Comparison of ENCODE assay signal across 14 cellular contexts in genomic region chr13:108897955-108898354, GRCh38.
DNase-seq lines count a peak whose midpoint lies in the region; ATAC-seq, FAIRE-seq and TF ChIP-seq lines count a peak whose summit lies in the region.
"Had no signal": no experiment of that assay in that cellular context is flagged by ENCODE, and none has a peak within 500 bp of the region (broad histone marks: within the 10 kb centered on the region; RNA-seq: fewer than 3 reads in every experiment).

No MANE protein-coding gene starts in this region.

- H3K27ac Mint-ChIP-seq in activated naive CD4-positive, alpha-beta T cell treated with anti-CD3 and anti-CD28 coated beads, Interleukin-2, amount 50 U/mL, for 24 hours = peak overlapping the region; percentile 55
- H3K27ac Mint-ChIP-seq: mesothelial cell of epicardium, progenitor cell of endocrine pancreas had no signal

- no peaks in the 10 kb centered on the region for H3K79me2 ChIP-seq in Karpas-422 (ENCODE audit: low read length)

- H3K4me1 Mint-ChIP-seq in activated naive CD4-positive, alpha-beta T cell treated with anti-CD3 and anti-CD28 coated beads, Interleukin-2, amount 50 U/mL, for 24 hours = peaks cover 11% of the 10 kb centered on the region

- H3K9me2 ChIP-seq in Karpas-422 (replicated peaks; ENCODE audit: insufficient read depth, low read length) = no peaks in the 10 kb centered on the region

- no peak for FAIRE-seq in A549 (lab: Jason Lieb, UNC)

- no peak overlapping the region; a peak in 1 of 6 replicates for H3K27ac ChIP-seq in A549
- H3K27ac ChIP-seq in Karpas-422 (ENCODE audit: low read length) = no peak overlapping the region
- H3K27ac ChIP-seq: esophagus squamous epithelium, stomach had no signal

- 62% methylated on average over 8 of the region's 8 CpGs for WGBS in A549 (ENCODE audit: missing lambda C conversion rate)

- peaks cover 6% of the 10 kb centered on the region for H3K27me3 Mint-ChIP-seq in activated naive CD4-positive, alpha-beta T cell treated with anti-CD3 and anti-CD28 coated beads, Interleukin-2, amount 50 U/mL, for 24 hours
- H3K27me3 Mint-ChIP-seq: progenitor cell of endocrine pancreas had no signal

- H3K4me2 ChIP-seq in A549 (0 out of 3 replicates have a peak overlapping the region, but pooled peaks have one; percentile 5), Karpas-422 (ENCODE audit: low read depth, low read length, poor library complexity, severe bottlenecking) (no peak overlapping the region)

- H4K20me1 ChIP-seq in Karpas-422 (ENCODE audit: insufficient read depth, low read depth, low read length) = no peaks in the 10 kb centered on the region

- POLR2A ChIA-PET in A549 (lab: Yijun Ruan, JAX) = no interaction called here

- no peak for TF ChIP-seq EP300 in A549 (IDR thresholded peaks at IDR 0.05)

- peak in 1 of 2 experiments; percentile 44; a peak in 2 of 6 replicates for ATAC-seq in A549
- ATAC-seq in GM18511 (IDR thresholded peaks at IDR 0.05; ENCODE audit: unreplicated experiment) = peak; percentile 60
- no peak for ATAC-seq in HG02970 (IDR thresholded peaks at IDR 0.05; ENCODE audit: low FRiP score, unreplicated experiment)

- CTCF ChIA-PET in A549 (lab: Yijun Ruan, JAX) = interaction anchor here (1.0 to 4.3 kb wide), 8 partner anchors 10 to 575 kb away, joined by 3 to 41 read pairs (median 13); no protein-coding TSS in a partner anchor

- H3K4me3 Mint-ChIP-seq in activated naive CD4-positive, alpha-beta T cell treated with anti-CD3 and anti-CD28 coated beads, Interleukin-2, amount 50 U/mL, for 24 hours = peak overlapping the region; percentile 8
- H3K4me3 Mint-ChIP-seq: mesothelial cell of epicardium had no signal

- H3K36me3 ChIP-seq in Karpas-422 (ENCODE audit: insufficient read depth, low read length) = no peaks in the 10 kb centered on the region
- H3K36me3 ChIP-seq: esophagus squamous epithelium, stomach had no signal

- DNase-seq in A549 (ENCODE audit: low read depth in 1 of 2, low spot score in 1 of 2) (no peak), NCI-H460 (ENCODE audit: extremely low read depth, low read depth) (peak; percentile 34), NCI-H2227 treated with DMSO at 0.1 percent for 48 hours (lab: John Stamatoyannopoulos, UW) (no peak), Karpas-422 (no peak), NCI-H1048 (lab: John Stamatoyannopoulos, UW) (no peak)
- DNase-seq: activated CD8-positive, alpha-beta memory T cell treated with anti-CD3 and anti-CD28 coated beads, Interleukin-2, amount 50 U/mL, for 4 hours; esophagus squamous epithelium; NCI-H510A; stomach had no signal

- TF ChIP-seq CTCF in A549 (IDR thresholded peaks at IDR 0.05) = no peak

- H3K4me1 ChIP-seq in A549 (peaks cover 4% of the 10 kb centered on the region; the same call in 1 of the 3 replicates), Karpas-422 (ENCODE audit: low read length) (no peaks in the 10 kb centered on the region)
- H3K4me1 ChIP-seq: esophagus squamous epithelium had no signal

- H3K36me3 Mint-ChIP-seq in activated naive CD4-positive, alpha-beta T cell treated with anti-CD3 and anti-CD28 coated beads, Interleukin-2, amount 50 U/mL, for 24 hours = no peaks in the 10 kb centered on the region
- H3K36me3 Mint-ChIP-seq: mesothelial cell of epicardium had no signal

- H3K27me3 ChIP-seq in Karpas-422 (ENCODE audit: low read length) = no peaks in the 10 kb centered on the region
- H3K27me3 ChIP-seq: stomach had no signal

- H3K9ac ChIP-seq in Karpas-422 (ENCODE audit: low read length) = no peak overlapping the region

- no peak for TF ChIP-seq RAD21 in A549 (conservative IDR thresholded peaks at IDR 0.05 in 1 of 2, IDR thresholded peaks at IDR 0.05 in 1 of 2)

- no peaks in the 10 kb centered on the region for H3K9me3 Mint-ChIP-seq in activated naive CD4-positive, alpha-beta T cell treated with anti-CD3 and anti-CD28 coated beads, Interleukin-2, amount 50 U/mL, for 24 hours

- H3K4me3 ChIP-seq in A549 (no peak overlapping the region), Karpas-422 (ENCODE audit: low read length) (no peak overlapping the region)
- H3K4me3 ChIP-seq: esophagus squamous epithelium, stomach had no signal

- H2AFZ ChIP-seq in Karpas-422 (ENCODE audit: low read length) = no peak overlapping the region

- H3K9me3 ChIP-seq in A549 (no peaks in the 10 kb centered on the region), Karpas-422 (ENCODE audit: low read length) (no peaks in the 10 kb centered on the region)
- H3K9me3 ChIP-seq: esophagus squamous epithelium, stomach had no signal

- no peak for TF ChIP-seq POLR2A in A549 (IDR thresholded peaks at IDR 0.05; ENCODE audit: low read length)

TF ChIP-seq in A549, 52 proteins besides CTCF, POLR2A, EP300 and RAD21:
- TF ChIP-seq SMC3 (IDR thresholded peaks at IDR 0.05) = no peak
- no peak for TF ChIP-seq HEYL (CRISPR knock-in tag; IDR thresholded peaks at IDR 0.05)
- TF ChIP-seq ZSCAN20 (CRISPR knock-in tag; IDR thresholded peaks at IDR 0.05) = no peak
- no peak for TF ChIP-seq BHLHE40 (IDR thresholded peaks at IDR 0.05; ENCODE audit: low read depth, low read length)
- TF ChIP-seq TFCP2L1 (CRISPR knock-in tag; IDR thresholded peaks at IDR 0.05) = no peak
- no peak for TF ChIP-seq CBX2 (IDR thresholded peaks at IDR 0.05; ENCODE audit: borderline replicate concordance, low read depth)
- no peak for TF ChIP-seq HES2 (IDR thresholded peaks at IDR 0.05)
- TF ChIP-seq PHF8 (IDR thresholded peaks at IDR 0.05; ENCODE audit: borderline replicate concordance, low read depth) = no peak
- no peak for TF ChIP-seq ZFP36 (IDR thresholded peaks at IDR 0.05; ENCODE audit: borderline replicate concordance, partially characterized antibody)
- no peak for TF ChIP-seq POLR2AphosphoS2 (conservative IDR thresholded peaks at IDR 0.05; ENCODE audit: low read length)
- no peak for TF ChIP-seq JUN (IDR thresholded peaks at IDR 0.05)
- no peak for TF ChIP-seq ESRRA (IDR thresholded peaks at IDR 0.05; ENCODE audit: borderline replicate concordance, low read length)
- TF ChIP-seq, protein P1, sequence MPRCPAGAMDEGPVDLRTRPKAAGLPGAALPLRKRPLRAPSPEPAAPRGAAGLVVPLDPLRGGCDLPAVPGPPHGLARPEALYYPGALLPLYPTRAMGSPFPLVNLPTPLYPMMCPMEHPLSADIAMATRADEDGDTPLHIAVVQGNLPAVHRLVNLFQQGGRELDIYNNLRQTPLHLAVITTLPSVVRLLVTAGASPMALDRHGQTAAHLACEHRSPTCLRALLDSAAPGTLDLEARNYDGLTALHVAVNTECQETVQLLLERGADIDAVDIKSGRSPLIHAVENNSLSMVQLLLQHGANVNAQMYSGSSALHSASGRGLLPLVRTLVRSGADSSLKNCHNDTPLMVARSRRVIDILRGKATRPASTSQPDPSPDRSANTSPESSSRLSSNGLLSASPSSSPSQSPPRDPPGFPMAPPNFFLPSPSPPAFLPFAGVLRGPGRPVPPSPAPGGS (IDR thresholded peaks at IDR 0.05) = no peak
- TF ChIP-seq KDM1A (IDR thresholded peaks at IDR 0.05; ENCODE audit: low read depth) = no peak
- TF ChIP-seq NFE2L2 (conservative IDR thresholded peaks at IDR 0.05; ENCODE audit: low read length) = no peak
- TF ChIP-seq MAX (IDR thresholded peaks at IDR 0.05) = no peak
- TF ChIP-seq RARB (CRISPR knock-in tag; IDR thresholded peaks at IDR 0.05) = no peak
- TF ChIP-seq ZC3H11A (IDR thresholded peaks at IDR 0.05) = no peak
